14 cellular contexts compared by ENCODE assay signal in genomic region chr6:117920493-117920845, GRCh38. TPM values are rescaled to one million over a fixed set of nuclear protein-coding genes. Genes with fewer than 3 reads are reported as not detected.
DNase-seq lines count a peak whose midpoint lies in the region; ATAC-seq and TF ChIP-seq lines count a peak whose summit lies in the region.
"Had no signal": no experiment of that assay in that cellular context is flagged by ENCODE, and none has a peak within 500 bp of the region (broad histone marks: within the 10 kb centered on the region; RNA-seq: fewer than 3 reads in every experiment).

No MANE protein-coding gene starts in this region.

- H3K27ac ChIP-seq in cardiac muscle cell: peak overlapping the region; percentile 75
- no peak overlapping the region for H3K27ac ChIP-seq in lower lobe of right lung
- H3K27ac ChIP-seq in upper lobe of right lung: no peak overlapping the region
- H3K27ac ChIP-seq: right lobe of liver had no signal

- TF ChIP-seq CTCF in cardiac muscle cell (IDR thresholded peaks at IDR 0.05; ENCODE audit: low read depth, low read length) (no peak), WTC11 (IDR thresholded peaks at IDR 0.05) (no peak), lower lobe of right lung (IDR thresholded peaks at IDR 0.05) (no peak), upper lobe of right lung (IDR thresholded peaks at IDR 0.05) (no peak)

- H3K27ac Mint-ChIP-seq in WTC11: no peak overlapping the region
- H3K27ac Mint-ChIP-seq: activated naive CD4-positive, alpha-beta T cell treated with anti-CD3 and anti-CD28 coated beads, Interleukin-2, amount 50 U/mL, for 24 hours; type B pancreatic cell had no signal

- CTCF ChIA-PET in WTC11 (lab: Charles Lee): interaction anchor here (1.0 to 2.5 kb wide), 8 partner anchors 12 to 325 kb away, joined by 3 to 13 read pairs (median 4); partner anchors contain the start of gene SLC35F1

- H3K4me1 ChIP-seq in cardiac muscle cell (ENCODE audit: low read depth): peaks cover 35% of the 10 kb centered on the region
- peaks cover 11% of the 10 kb centered on the region for H3K4me1 ChIP-seq in lower lobe of right lung
- H3K4me1 ChIP-seq in upper lobe of right lung: peaks cover 11% of the 10 kb centered on the region

- H3K4me3 ChIP-seq in cardiac muscle cell (peak overlapping the region; percentile 30), lower lobe of right lung (peak overlapping the region; percentile 31), upper lobe of right lung (peak overlapping the region; percentile 28)
- H3K4me3 ChIP-seq: right lobe of liver had no signal

- H3K36me3 ChIP-seq in cardiac muscle cell: no peaks in the 10 kb centered on the region
- H3K36me3 ChIP-seq in lower lobe of right lung: no peaks in the 10 kb centered on the region
- H3K36me3 ChIP-seq in upper lobe of right lung: no peaks in the 10 kb centered on the region
- H3K36me3 ChIP-seq: right lobe of liver had no signal

- H3K9me3 ChIP-seq in cardiac muscle cell (ENCODE audit: low read depth) (no peaks in the 10 kb centered on the region), lower lobe of right lung (no peaks in the 10 kb centered on the region), upper lobe of right lung (no peaks in the 10 kb centered on the region)
- H3K9me3 ChIP-seq: right lobe of liver had no signal

- H3K4me3 Mint-ChIP-seq in WTC11: no peak overlapping the region
- H3K4me3 Mint-ChIP-seq: activated naive CD4-positive, alpha-beta T cell treated with anti-CD3 and anti-CD28 coated beads, Interleukin-2, amount 50 U/mL, for 24 hours had no signal

- intact Hi-C loops in left cardiac atrium (cut with DNase I) (no loop called here), lower lobe of right lung (cut with DNase I) (no loop called here), upper lobe of right lung (cut with DNase I) (no loop called here)

- POLR2A ChIA-PET in WTC11 (lab: Charles Lee): interaction anchor here (0.9 to 1.3 kb wide), 2 partner anchors 13 to 18 kb away, joined by 3 to 5 read pairs; no protein-coding TSS in a partner anchor

- no peaks in the 10 kb centered on the region for H3K9me3 Mint-ChIP-seq in WTC11
- H3K9me3 Mint-ChIP-seq: type B pancreatic cell had no signal

- H3K27me3 Mint-ChIP-seq in WTC11 (ENCODE audit: low read depth): peaks cover 5% of the 10 kb centered on the region

- peaks cover 8% of the 10 kb centered on the region for H3K4me1 Mint-ChIP-seq in WTC11
- H3K4me1 Mint-ChIP-seq: activated naive CD4-positive, alpha-beta T cell treated with anti-CD3 and anti-CD28 coated beads, Interleukin-2, amount 50 U/mL, for 24 hours had no signal

- ATAC-seq in left cardiac atrium (no peak), WTC11 (peak; percentile 21), lower lobe of right lung (peak in 1 of 2 donors; percentile 26), upper lobe of right lung (peak; percentile 26), GM19324 (IDR thresholded peaks at IDR 0.05; ENCODE audit: low FRiP score, unreplicated experiment) (no peak), HG03108 (IDR thresholded peaks at IDR 0.05; ENCODE audit: unreplicated experiment) (no peak)

- H3K36me3 Mint-ChIP-seq in WTC11: no peaks in the 10 kb centered on the region
- H3K36me3 Mint-ChIP-seq: activated naive CD4-positive, alpha-beta T cell treated with anti-CD3 and anti-CD28 coated beads, Interleukin-2, amount 50 U/mL, for 24 hours; type B pancreatic cell had no signal

- DNase-seq in cardiac muscle cell (ENCODE audit: low read depth in 1 of 2, low spot score in 1 of 2) (no peak), left cardiac atrium (no peak), WTC11 (ENCODE audit: low spot score) (no peak), lower lobe of right lung (no peak), upper lobe of right lung (no peak)
- DNase-seq in activated CD8-positive, alpha-beta memory T cell treated with anti-CD3 and anti-CD28 coated beads, Interleukin-2, amount 50 U/mL, for 48 hours: no peak
- DNase-seq: NCI-H1436 treated with DMSO at 0.1 percent for 48 hours, T-helper 2 cell had no signal

- H3K27me3 ChIP-seq in cardiac muscle cell: no peaks in the 10 kb centered on the region
- peaks cover 22% of the 10 kb centered on the region for H3K27me3 ChIP-seq in lower lobe of right lung (ENCODE audit: low read depth)
- peaks cover 16% of the 10 kb centered on the region for H3K27me3 ChIP-seq in upper lobe of right lung
- H3K27me3 ChIP-seq: right lobe of liver had no signal

TF ChIP-seq in WTC11, 78 proteins besides CTCF, POLR2A, EP300 and RAD21 (continues in another document):
- TF ChIP-seq ARID4B (CRISPR knock-in tag; IDR thresholded peaks at IDR 0.05; ENCODE audit: borderline replicate concordance) (no peak), CDX4 (CRISPR knock-in tag; IDR thresholded peaks at IDR 0.05; ENCODE audit: borderline replicate concordance) (no peak), SOX15 (CRISPR knock-in tag; IDR thresholded peaks at IDR 0.05) (no peak), FOXP1 (CRISPR knock-in tag; IDR thresholded peaks at IDR 0.05; ENCODE audit: borderline replicate concordance) (no peak), ATF6 (CRISPR knock-in tag; IDR thresholded peaks at IDR 0.05) (no peak), E2F5 (CRISPR knock-in tag; IDR thresholded peaks at IDR 0.05) (no peak), MLX (CRISPR knock-in tag; IDR thresholded peaks at IDR 0.05) (no peak)

RNA-seq across cellular contexts. Expression of gene SLC35F1, which starts 13.4 kb away (rescaled TPM):
- total RNA-seq in cardiac muscle cell (23.1 and 25.5 TPM in 2 replicates), left cardiac atrium (1 to 10 TPM in 1 of 2 donors, under 1 TPM in 1; 0.81 to 1.6 TPM), WTC11 (2021) (9.2 to 11.0 TPM (median 9.4 TPM) in 3 replicates), lower lobe of right lung (0.30 TPM), upper lobe of right lung (0.29 TPM)
- 18.5 and 27.3 TPM in 2 replicates for polyA plus RNA-seq in cardiac muscle cell
- total RNA-seq: activated CD8-positive, alpha-beta memory T cell treated with anti-CD3 and anti-CD28 coated beads for 36 hours had no signal

Comparison
In these comparisons a context has a peak if more than half of its experiments do, and no peak if none do; other contexts are left out.
1. ATAC-seq: peak in WTC11 (single experiment) and upper lobe of right lung (single experiment); none in left cardiac atrium (0 of 2), GM19324 (single experiment) and HG03108 (single experiment).
2. Peak in every context shown above with its lines, with median percentiles within 50 percentile points of each other: H3K4me3 ChIP-seq.